Comparison of ENCODE assay signal across 16 cellular contexts in genomic region chr1:83531910-83532309, GRCh38.
A peak's percentile ranks its signal among the peaks of the same experiment; 100 is the strongest.
DNase-seq lines count a peak whose midpoint lies in the region; ATAC-seq and FAIRE-seq lines count a peak whose summit lies in the region.
"Had no signal": no experiment of that assay in that cellular context is flagged by ENCODE, and none has a peak within 500 bp of the region (broad histone marks: within the 10 kb centered on the region; RNA-seq: fewer than 3 reads in every experiment).

No MANE protein-coding gene starts in this region.

- DNase-seq in Ammon's horn (ENCODE audit: low spot score) (peak; percentile 55), NCI-H1694 treated with DMSO at 0.1 percent for 48 hours (lab: John Stamatoyannopoulos, UW) (peak; percentile 26), left lobe of liver (ENCODE audit: low spot score) (no peak), iPS-NIHi11 (ENCODE audit: low spot score) (no peak)
- DNase-seq in CD4-positive, alpha-beta memory T cell = no peak
- DNase-seq in activated naive CD8-positive, alpha-beta T cell treated with anti-CD3 and anti-CD28 coated beads, Interleukin-2, amount 50 U/mL, for 24 hours = no peak
- DNase-seq: DMS79, MM.1S, NCI-H1048, Peyer's patch, T-cell had no signal

- CTCF ChIA-PET in CD4-positive, alpha-beta memory T cell (lab: Charles Lee; ENCODE audit: partially characterized antibody) = no interaction called here

- H3K27ac ChIP-seq in CD4-positive, alpha-beta memory T cell (ENCODE audit: low read depth, low read length) = no peak overlapping the region
- H3K27ac ChIP-seq: Peyer's patch had no signal

- no peaks in the 10 kb centered on the region for H3K36me3 Mint-ChIP-seq in CD4-positive, alpha-beta memory T cell
- H3K36me3 Mint-ChIP-seq in activated naive CD8-positive, alpha-beta T cell treated with anti-CD3 and anti-CD28 coated beads, Interleukin-2, amount 50 U/mL, for 24 hours (ENCODE audit: low read depth) = no peaks in the 10 kb centered on the region
- H3K36me3 Mint-ChIP-seq: CD14-positive monocyte had no signal

- peak; percentile 95 for FAIRE-seq in endometrium (lab: Jason Lieb, UNC)
- FAIRE-seq: H54, K562 had no signal

- no peaks in the 10 kb centered on the region for H3K9me3 ChIP-seq in CD4-positive, alpha-beta memory T cell (ENCODE audit: control insufficient read depth in 1 of 2, low read length in 2 of 2)
- H3K9me3 ChIP-seq: Peyer's patch had no signal

- H3K27me3 Mint-ChIP-seq in CD4-positive, alpha-beta memory T cell = no peaks in the 10 kb centered on the region
- H3K27me3 Mint-ChIP-seq in activated naive CD8-positive, alpha-beta T cell treated with anti-CD3 and anti-CD28 coated beads, Interleukin-2, amount 50 U/mL, for 24 hours = no peaks in the 10 kb centered on the region
- H3K27me3 Mint-ChIP-seq: B cell, T-cell had no signal

- H3K36me3 ChIP-seq in CD4-positive, alpha-beta memory T cell (ENCODE audit: insufficient read depth, low read length) = no peaks in the 10 kb centered on the region
- H3K36me3 ChIP-seq: Peyer's patch had no signal

- H3K4me1 Mint-ChIP-seq in CD4-positive, alpha-beta memory T cell = no peaks in the 10 kb centered on the region
- H3K4me1 Mint-ChIP-seq in activated naive CD8-positive, alpha-beta T cell treated with anti-CD3 and anti-CD28 coated beads, Interleukin-2, amount 50 U/mL, for 24 hours = no peaks in the 10 kb centered on the region
- H3K4me1 Mint-ChIP-seq: B cell, CD14-positive monocyte had no signal

- intact Hi-C loops in CD4-positive, alpha-beta memory T cell (cut with micrococcal nuclease) = no loop called here

- H3K27me3 ChIP-seq in CD4-positive, alpha-beta memory T cell (ENCODE audit: insufficient read depth, low read length) = no peaks in the 10 kb centered on the region
- H3K27me3 ChIP-seq: Peyer's patch had no signal

- H3K9me3 Mint-ChIP-seq in CD4-positive, alpha-beta memory T cell = peaks cover 0 to 9% (median 4%) of the 10 kb centered on the region in 8 donors
- peaks cover 18% of the 10 kb centered on the region for H3K9me3 Mint-ChIP-seq in activated naive CD8-positive, alpha-beta T cell treated with anti-CD3 and anti-CD28 coated beads, Interleukin-2, amount 50 U/mL, for 24 hours

- no peak overlapping the region for H3K4me3 Mint-ChIP-seq in CD4-positive, alpha-beta memory T cell
- no peak overlapping the region for H3K4me3 Mint-ChIP-seq in activated naive CD8-positive, alpha-beta T cell treated with anti-CD3 and anti-CD28 coated beads, Interleukin-2, amount 50 U/mL, for 24 hours
- H3K4me3 Mint-ChIP-seq: B cell, CD14-positive monocyte, T-cell had no signal

- POLR2A ChIA-PET in CD4-positive, alpha-beta memory T cell (lab: Charles Lee; ENCODE audit: partially characterized antibody) = no interaction called here

- no peak overlapping the region for H3K4me3 ChIP-seq in CD4-positive, alpha-beta memory T cell (ENCODE audit: low read length in 2 of 2)
- H3K4me3 ChIP-seq: K562, Peyer's patch had no signal

- H3K27ac Mint-ChIP-seq in CD4-positive, alpha-beta memory T cell = peak overlapping the region in 1 of 7 donors; percentile 9
- no peak overlapping the region for H3K27ac Mint-ChIP-seq in activated naive CD8-positive, alpha-beta T cell treated with anti-CD3 and anti-CD28 coated beads, Interleukin-2, amount 50 U/mL, for 24 hours
- H3K27ac Mint-ChIP-seq: B cell, CD14-positive monocyte, T-cell had no signal

- peak; percentile 53 for ATAC-seq in left lobe of liver
- ATAC-seq in activated naive CD8-positive, alpha-beta T cell treated with anti-CD3 and anti-CD28 coated beads, Interleukin-2, amount 50 U/mL, for 24 hours = no peak
- ATAC-seq: K562, T-cell had no signal

- H3K4me1 ChIP-seq in CD4-positive, alpha-beta memory T cell (ENCODE audit: insufficient read depth, low read length) = no peaks in the 10 kb centered on the region
- H3K4me1 ChIP-seq: Peyer's patch had no signal

Comparison
In these comparisons a context has a peak if more than half of its experiments do, and no peak if none do; other contexts are left out.
1. DNase-seq: peak in Ammon's horn (single experiment) and NCI-H1694 treated with DMSO at 0.1 percent for 48 hours (single experiment); none in left lobe of liver (single experiment), CD4-positive, alpha-beta memory T cell (0 of 5), activated naive CD8-positive, alpha-beta T cell treated with anti-CD3 and anti-CD28 coated beads, Interleukin-2, amount 50 U/mL, for 24 hours (single experiment) and iPS-NIHi11 (single experiment).